In genomic region chr18:9055626-9056025, GRCh38 we compare ENCODE assay signal across 18 cellular contexts. TPM values are rescaled to one million over a fixed set of nuclear protein-coding genes. Genes with fewer than 3 reads are reported as not detected.
DNase-seq lines count a peak whose midpoint lies in the region; ATAC-seq and TF ChIP-seq lines count a peak whose summit lies in the region.
"Had no signal": no experiment of that assay in that cellular context is flagged by ENCODE, and none has a peak within 500 bp of the region (broad histone marks: within the 10 kb centered on the region; RNA-seq: fewer than 3 reads in every experiment).

No MANE protein-coding gene starts in this region.

- H3K4me3 ChIP-seq in SK-N-SH (ENCODE audit: low read depth in 2 of 2, low read length in 1 of 2), result no peak overlapping the region
- no peak overlapping the region for H3K4me3 ChIP-seq in esophagus (ENCODE audit: low read depth in 1 of 2, low read length in 2 of 2)
- no peak overlapping the region for H3K4me3 ChIP-seq in foreskin fibroblast (ENCODE audit: low read depth in 1 of 2, low read length in 2 of 2)
- H3K4me3 ChIP-seq: hepatocyte had no signal

- DNase-seq in SK-N-SH (no peak), osteocyte (ENCODE audit: extremely low spot score, unreplicated experiment) (no peak), foreskin fibroblast (no peak), cardiac septum (ENCODE audit: low spot score) (no peak)
- DNase-seq: activated CD4-positive, alpha-beta T cell treated with anti-CD3 and anti-CD28 coated beads for 4 hours; activated CD8-positive, alpha-beta memory T cell treated with anti-CD3 and anti-CD28 coated beads, Interleukin-2, amount 50 U/mL, for 48 hours; activated gamma-delta T cell; CD4-positive, alpha-beta T cell; H9; islet precursor cell; NCI-H146; NCI-H774 had no signal

- intact Hi-C loops in cardiac septum (cut with DNase I), result loop anchor here (10.0 kb wide), 1 partner anchor 361 kb away; no protein-coding TSS in a partner anchor

- H3K9me3 ChIP-seq in SK-N-SH (no peaks in the 10 kb centered on the region), esophagus (ENCODE audit: control insufficient read depth in 2 of 2, insufficient read depth in 1 of 2, low read depth in 1 of 2, low read length in 1 of 2) (peaks cover 0 to 6% of the 10 kb centered on the region in 2 donors)

- H3K36me3 ChIP-seq in SK-N-SH (replicated peaks in 1 of 2; ENCODE audit: control insufficient read depth in 1 of 2, insufficient read depth in 2 of 2, low read length in 1 of 2) (no peaks in the 10 kb centered on the region), esophagus (ENCODE audit: control insufficient read depth in 2 of 2, insufficient read depth in 2 of 2, low read length in 1 of 2) (no peaks in the 10 kb centered on the region)

- H3F3A ChIP-seq in SK-N-SH (replicated peaks; ENCODE audit: insufficient read depth), result no peaks in the 10 kb centered on the region

- peaks cover 7% of the 10 kb centered on the region for H3K9me3 Mint-ChIP-seq in osteocyte (ENCODE audit: unreplicated experiment)

- H2AFZ ChIP-seq in SK-N-SH (ENCODE audit: low read depth), result 0 out of 2 replicates have a peak overlapping the region, but pooled peaks have one; percentile 43
- H2AFZ ChIP-seq: hepatocyte had no signal

- H3K27me3 ChIP-seq in SK-N-SH (ENCODE audit: insufficient read depth) (no peaks in the 10 kb centered on the region), esophagus (ENCODE audit: control insufficient read depth in 1 of 2, insufficient read depth in 2 of 2, low read length in 2 of 2) (no peaks in the 10 kb centered on the region)
- H3K27me3 ChIP-seq: hepatocyte had no signal

- H3K9me2 ChIP-seq in SK-N-SH, result no peaks in the 10 kb centered on the region

- no peaks in the 10 kb centered on the region for H3K79me2 ChIP-seq in SK-N-SH (ENCODE audit: insufficient read depth)
- H3K79me2 ChIP-seq: hepatocyte had no signal

- peaks cover 26% of the 10 kb centered on the region for H3K4me1 Mint-ChIP-seq in osteocyte (ENCODE audit: unreplicated experiment)
- H3K4me1 Mint-ChIP-seq: H9 had no signal

- H3K27me3 Mint-ChIP-seq in osteocyte (ENCODE audit: unreplicated experiment), result no peaks in the 10 kb centered on the region
- H3K27me3 Mint-ChIP-seq: CD4-positive, alpha-beta T cell; stimulated activated naive CD8-positive, alpha-beta T cell treated with anti-CD3 and anti-CD28 coated beads, Interleukin-15, Interleukin-2, amounts not matched to agents 100 ng/mL and 50 ng/mL, for 24 hours had no signal

- POLR2A ChIA-PET in SK-N-SH (lab: Yijun Ruan, JAX), result no interaction called here

- no peak overlapping the region for H3K9ac ChIP-seq in SK-N-SH

- CTCF ChIA-PET in SK-N-SH (lab: Yijun Ruan, JAX), result interaction anchor here (2.0 to 3.7 kb wide), 2 partner anchors 18 to 401 kb away, joined by 5 to 19 read pairs; no protein-coding TSS in a partner anchor

- peaks cover 0 to 3% of the 10 kb centered on the region in 2 experiments; a peak in 1 of 4 replicates for H3K4me1 ChIP-seq in SK-N-SH (ENCODE audit: control insufficient read depth in 1 of 2, insufficient read depth in 2 of 2, low read depth in 1 of 2, low read length in 1 of 2)
- H3K4me1 ChIP-seq in esophagus (ENCODE audit: control insufficient read depth in 2 of 2, insufficient read depth in 2 of 2, low read length in 1 of 2), result peaks cover 0 to 2% of the 10 kb centered on the region in 2 donors

- TF ChIP-seq CTCF in SK-N-SH (IDR thresholded peaks at IDR 0.05) (no peak), osteocyte (IDR thresholded peaks at IDR 0.05) (no peak), foreskin fibroblast (IDR thresholded peaks at IDR 0.05; ENCODE audit: low read depth, low read length) (no peak)

- no peak overlapping the region for H3K4me3 Mint-ChIP-seq in osteocyte (ENCODE audit: unreplicated experiment)
- H3K4me3 Mint-ChIP-seq: CD4-positive, alpha-beta T cell; H9; stimulated activated naive CD8-positive, alpha-beta T cell treated with anti-CD3 and anti-CD28 coated beads, Interleukin-15, Interleukin-2, amounts not matched to agents 100 ng/mL and 50 ng/mL, for 24 hours had no signal

- H3K27ac ChIP-seq in SK-N-SH (ENCODE audit: low read depth in 2 of 2, low read length in 1 of 2) (no peak overlapping the region), esophagus (ENCODE audit: low read depth in 2 of 2, low read length in 1 of 2) (peak overlapping the region; percentile 24 to 72)
- H3K27ac ChIP-seq: hepatocyte had no signal

- TF ChIP-seq RAD21 in SK-N-SH (IDR thresholded peaks at IDR 0.05; ENCODE audit: low read length), result no peak

- ATAC-seq in GM21423 (IDR thresholded peaks at IDR 0.05; ENCODE audit: unreplicated experiment) (peak; percentile 11), GM21825 (IDR thresholded peaks at IDR 0.05; ENCODE audit: unreplicated experiment) (no peak), HG02885 (IDR thresholded peaks at IDR 0.05; ENCODE audit: poor library complexity, unreplicated experiment) (no peak)

- peak overlapping the region; percentile 44 for H3K27ac Mint-ChIP-seq in osteocyte (ENCODE audit: unreplicated experiment)
- H3K27ac Mint-ChIP-seq: CD4-positive, alpha-beta T cell; H9; stimulated activated naive CD8-positive, alpha-beta T cell treated with anti-CD3 and anti-CD28 coated beads, Interleukin-15, Interleukin-2, amounts not matched to agents 100 ng/mL and 50 ng/mL, for 24 hours had no signal

- H4K20me1 ChIP-seq in SK-N-SH (ENCODE audit: insufficient read depth), result no peaks in the 10 kb centered on the region

- peak overlapping the region; percentile 21; the same call in 1 of the 2 replicates for H3K4me2 ChIP-seq in SK-N-SH
- H3K4me2 ChIP-seq: hepatocyte had no signal

- TF ChIP-seq EP300 in SK-N-SH (IDR thresholded peaks at IDR 0.05; ENCODE audit: borderline replicate concordance in 1 of 2, low read depth in 1 of 2, low read length in 1 of 2), result no peak

- 96% methylated on average over 1 of the region's 1 CpG for WGBS in SK-N-SH (ENCODE audit: low lambda C conversion rate)
- WGBS in esophagus, 2 donors, result 71 to 77% methylated on average over 1 of the region's 1 CpG

- H3K36me3 Mint-ChIP-seq in osteocyte (ENCODE audit: unreplicated experiment), result no peaks in the 10 kb centered on the region

TF ChIP-seq in SK-N-SH, 30 proteins besides CTCF, POLR2A, EP300 and RAD21:
- no peak for TF ChIP-seq RCOR1 (IDR thresholded peaks at IDR 0.05; ENCODE audit: low read length)
- TF ChIP-seq RXRA (IDR thresholded peaks at IDR 0.05; ENCODE audit: borderline replicate concordance, low read depth), result no peak
- no peak for TF ChIP-seq JUND (IDR thresholded peaks at IDR 0.05)
- no peak for TF ChIP-seq EZH2phosphoT487 (IDR thresholded peaks at IDR 0.05; ENCODE audit: borderline replicate concordance, low read depth)
- no peak for TF ChIP-seq MXI1 (IDR thresholded peaks at IDR 0.05; ENCODE audit: low read depth, low read length)
- TF ChIP-seq CHD2 (IDR thresholded peaks at IDR 0.05; ENCODE audit: low read length, partially characterized antibody), result no peak
- no peak for TF ChIP-seq ELF1 (IDR thresholded peaks at IDR 0.05)
- no peak for TF ChIP-seq NRF1 (IDR thresholded peaks at IDR 0.05; ENCODE audit: low read depth, low read length)
- TF ChIP-seq POLR2AphosphoS5 (IDR thresholded peaks at IDR 0.05; ENCODE audit: low read depth, low read length), result no peak
- TF ChIP-seq FOXM1 (IDR thresholded peaks at IDR 0.05; ENCODE audit: low read depth), result no peak
- no peak for TF ChIP-seq SIN3A (IDR thresholded peaks at IDR 0.05; ENCODE audit: borderline replicate concordance, low read depth, low read length)
- no peak for TF ChIP-seq TEAD4 (IDR thresholded peaks at IDR 0.05; ENCODE audit: borderline replicate concordance, insufficient read depth)
- TF ChIP-seq MEF2A (IDR thresholded peaks at IDR 0.05; ENCODE audit: borderline replicate concordance, low read depth), result no peak
- TF ChIP-seq NFIC (IDR thresholded peaks at IDR 0.05; ENCODE audit: borderline replicate concordance), result no peak
- no peak for TF ChIP-seq YY1 (IDR thresholded peaks at IDR 0.05; ENCODE audit: low read depth)
- TF ChIP-seq GABPA (IDR thresholded peaks at IDR 0.05; ENCODE audit: low read depth), result no peak
- no peak for TF ChIP-seq RFX5 (IDR thresholded peaks at IDR 0.05; ENCODE audit: low read length)
- TF ChIP-seq TAF1 (IDR thresholded peaks at IDR 0.05; ENCODE audit: borderline replicate concordance, low read depth, low read length), result no peak
- TF ChIP-seq TCF12 (IDR thresholded peaks at IDR 0.05), result no peak
TF ChIP-seq in SK-N-SH: peak in this region for 0.

RNA-seq across cellular contexts. Expression of gene NDUFV2, which starts 46.9 kb away (rescaled TPM):
- 99.1 and 101 TPM in 2 replicates for polyA plus RNA-seq in SK-N-SH (2012; rRNA removed)
- polyA plus RNA-seq in SK-N-SH (2012; cell fraction: cytosol; rRNA removed), result 121 and 162 TPM in 2 replicates
- 27.9 and 46.5 TPM in 2 replicates for polyA plus RNA-seq in SK-N-SH (2012; cell fraction: nucleus; rRNA removed)
- 100 to 1,000 TPM; 163 to 222 TPM for polyA plus RNA-seq in esophagus
- total RNA-seq in osteocyte, result 97.7 and 98.8 TPM in 2 replicates
- total RNA-seq in cardiac septum, result 325 TPM

Comparison
In these comparisons a context has a peak if more than half of its experiments do, and no peak if none do; other contexts are left out.
1. H3K27ac ChIP-seq: peak in esophagus (2 of 2); none in SK-N-SH (0 of 2).